ENCODE assay signal across 8 cellular contexts in genomic region chr14:89767861-89768268, GRCh38.
DNase-seq lines count a peak whose midpoint lies in the region; ATAC-seq and TF ChIP-seq lines count a peak whose summit lies in the region.

No MANE protein-coding gene starts in this region.

- intact Hi-C loops in ovary (cut with DNase I): no loop called here

- no peak for TF ChIP-seq EP300 in ovary (IDR thresholded peaks at IDR 0.05)

- H3K36me3 Mint-ChIP-seq in T-helper 17 cell (ENCODE audit: low read depth): peaks cover 3% of the 10 kb centered on the region

- no peaks in the 10 kb centered on the region for H3K4me1 ChIP-seq in ovary (ENCODE audit: insufficient read depth)

- H3K4me1 Mint-ChIP-seq in T-helper 17 cell: peaks cover 21% of the 10 kb centered on the region

- in situ Hi-C loops in G401 (cut with HindIII; ENCODE audit: low sequenced_read_pairs): no loop called here
- in situ Hi-C loops in astrocyte of the cerebellum (cut with HindIII; ENCODE audit: low sequenced_read_pairs): no loop called here

- ATAC-seq in GM21619 (IDR thresholded peaks at IDR 0.05; ENCODE audit: unreplicated experiment): peak; percentile 73
- ATAC-seq in T-helper 17 cell: peak; percentile 94

- TF ChIP-seq CTCF in astrocyte of the cerebellum (IDR thresholded peaks at IDR 0.05; ENCODE audit: low read depth, low read length, missing control alignments) (peak; percentile 82), ovary (IDR thresholded peaks at IDR 0.05) (peak in 1 of 3 donors; percentile 13)

- H3K9me3 ChIP-seq in T-helper 17 cell (ENCODE audit: control insufficient read depth, low read length, poor library complexity, severe bottlenecking): no peaks in the 10 kb centered on the region
- no peaks in the 10 kb centered on the region for H3K9me3 ChIP-seq in ovary

- peak overlapping the region; percentile 16 for H3K4me3 Mint-ChIP-seq in T-helper 17 cell

- DNase-seq in G401 (ENCODE audit: low spot score) (peak; percentile 19), KG1 (lab: John Stamatoyannopoulos, UW) (peak; percentile 29), T-helper 17 cell (peak in 2 of 3 donors; percentile 25 to 42), astrocyte of the cerebellum (ENCODE audit: low read depth) (peak; percentile 31), islet precursor cell (peak; percentile 68), ovary (no peak)
- peak in 2 of 3 experiments; percentile 46 to 47 for DNase-seq in stimulated activated CD4-positive, alpha-beta T cell treated with anti-CD3 and anti-CD28 coated beads, TNF-alpha, amount 100 ng/mL, for 4 hours (ENCODE audit: low read depth in 3 of 3)

- no peaks in the 10 kb centered on the region for H3K36me3 ChIP-seq in ovary

- H3K4me3 ChIP-seq in astrocyte of the cerebellum (ENCODE audit: low read depth, low read length) (no peak overlapping the region), ovary (no peak overlapping the region)

- H3K27me3 Mint-ChIP-seq in T-helper 17 cell: peaks cover 4% of the 10 kb centered on the region

- no peak overlapping the region for H3K27ac ChIP-seq in ovary

- no peaks in the 10 kb centered on the region for H3K27me3 ChIP-seq in ovary

- H3K27ac Mint-ChIP-seq in T-helper 17 cell: peak overlapping the region; percentile 80

- 39 to 67% (median 41%) methylated on average over 4 of the region's 4 CpGs for WGBS in ovary, 3 donors

- no peak for TF ChIP-seq POLR2A in ovary (IDR thresholded peaks at IDR 0.05)

Comparison
In these comparisons a context has a peak if more than half of its experiments do, and no peak if none do; other contexts are left out.
1. DNase-seq: peak in G401 (single experiment), KG1 (single experiment), T-helper 17 cell (2 of 3), astrocyte of the cerebellum (single experiment), islet precursor cell (single experiment) and stimulated activated CD4-positive, alpha-beta T cell treated with anti-CD3 and anti-CD28 coated beads, TNF-alpha, amount 100 ng/mL, for 4 hours (2 of 3); none in ovary (0 of 5).